In genomic region chr2:29614295-29614830, GRCh38 we compare ENCODE assay signal across 21 cellular contexts.
DNase-seq lines count a peak whose midpoint lies in the region; ATAC-seq and TF ChIP-seq lines count a peak whose summit lies in the region.
"Had no signal": no experiment of that assay in that cellular context is flagged by ENCODE, and none has a peak within 500 bp of the region (broad histone marks: within the 10 kb centered on the region; RNA-seq: fewer than 3 reads in every experiment).

No MANE protein-coding gene starts in this region.

- H3K4me1 Mint-ChIP-seq in neural crest cell: no peaks in the 10 kb centered on the region
- H3K4me1 Mint-ChIP-seq in type B pancreatic cell (ENCODE audit: unreplicated experiment): peaks cover 58% of the 10 kb centered on the region
- H3K4me1 Mint-ChIP-seq: B cell; CD4-positive, CD25-positive, alpha-beta regulatory T cell; CD8-positive, alpha-beta memory T cell had no signal

- no peaks in the 10 kb centered on the region for H3K79me2 ChIP-seq in SK-N-SH (ENCODE audit: insufficient read depth)

- H3K27ac ChIP-seq in 22Rv1 (0 out of 2 replicates have a peak overlapping the region, but pooled peaks have one; percentile 30), SK-N-SH (ENCODE audit: low read depth in 2 of 2, low read length in 1 of 2) (peak overlapping the region in 1 of 2 experiments; percentile 99; a peak in 2 of 4 replicates)
- H3K27ac ChIP-seq: BLaER1 treated with 17β-estradiol and CSF1 and Interleukin-3, amounts not matched to agents 10 nM and 100 nM; HL-60 had no signal

- TF ChIP-seq EP300 in SK-N-SH (IDR thresholded peaks at IDR 0.05; ENCODE audit: borderline replicate concordance in 1 of 2, low read depth in 1 of 2, low read length in 1 of 2): no peak

- H3K27me3 Mint-ChIP-seq in neural crest cell (ENCODE audit: low read depth) (no peaks in the 10 kb centered on the region), type B pancreatic cell (no peaks in the 10 kb centered on the region)

- H3K9me3 ChIP-seq in SK-N-SH: no peaks in the 10 kb centered on the region
- H3K9me3 ChIP-seq: HAP-1 had no signal

- peaks cover 4% of the 10 kb centered on the region for H3K9me3 Mint-ChIP-seq in neural crest cell
- H3K9me3 Mint-ChIP-seq in type B pancreatic cell: peaks cover 20% of the 10 kb centered on the region

- no peak for ATAC-seq in GM18870 (IDR thresholded peaks at IDR 0.05; ENCODE audit: unreplicated experiment)
- ATAC-seq: GM12878, K562 had no signal

- H3K4me2 ChIP-seq in SK-N-SH: no peak overlapping the region
- H3K4me2 ChIP-seq: BLaER1 treated with 17β-estradiol and CSF1 and Interleukin-3, amounts not matched to agents 10 nM and 100 nM had no signal

- DNase-seq in SK-N-SH: no peak
- no peak for DNase-seq in neural crest cell (ENCODE audit: low read depth, low spot score)
- no peak for DNase-seq in type B pancreatic cell (ENCODE audit: extremely low spot score, unreplicated experiment)
- no peak for DNase-seq in GM19238 (ENCODE audit: insufficient read length, low spot score)
- DNase-seq in NCI-H1048 (lab: John Stamatoyannopoulos, UW): no peak
- DNase-seq: 8988T; CD4-positive, CD25-positive, alpha-beta regulatory T cell; CD8-positive, alpha-beta memory T cell; COR-L47; DMS 273 treated with DMSO at 0.1 percent for 48 hours; DMS53; DND-41; EL had no signal

- H3K4me1 ChIP-seq in SK-N-SH (ENCODE audit: control insufficient read depth in 1 of 2, insufficient read depth in 2 of 2, low read depth in 1 of 2, low read length in 1 of 2): peaks cover 0 to 82% of the 10 kb centered on the region in 2 experiments; a peak in 2 of 4 replicates
- H3K4me1 ChIP-seq: BLaER1 treated with 17β-estradiol and CSF1 and Interleukin-3, amounts not matched to agents 10 nM and 100 nM; HAP-1 had no signal

- H3K36me3 Mint-ChIP-seq in neural crest cell (ENCODE audit: low read depth): no peaks in the 10 kb centered on the region
- peaks cover 3% of the 10 kb centered on the region for H3K36me3 Mint-ChIP-seq in type B pancreatic cell
- H3K36me3 Mint-ChIP-seq: CD4-positive, CD25-positive, alpha-beta regulatory T cell; CD8-positive, alpha-beta memory T cell had no signal

- H4K20me1 ChIP-seq in SK-N-SH (ENCODE audit: insufficient read depth): no peaks in the 10 kb centered on the region
- H4K20me1 ChIP-seq: BLaER1 treated with 17β-estradiol and CSF1 and Interleukin-3, amounts not matched to agents 10 nM and 100 nM had no signal

- no peak overlapping the region for H3K4me3 Mint-ChIP-seq in neural crest cell
- peak overlapping the region; percentile 19 for H3K4me3 Mint-ChIP-seq in type B pancreatic cell
- H3K4me3 Mint-ChIP-seq: B cell; CD4-positive, CD25-positive, alpha-beta regulatory T cell; CD8-positive, alpha-beta memory T cell had no signal

- TF ChIP-seq CTCF in 22Rv1 (IDR thresholded peaks at IDR 0.05) (no peak), SK-N-SH (IDR thresholded peaks at IDR 0.05) (no peak), neural crest cell (conservative IDR thresholded peaks at IDR 0.05) (no peak), type B pancreatic cell (conservative IDR thresholded peaks at IDR 0.05) (no peak)

- H3K36me3 ChIP-seq in SK-N-SH (replicated peaks in 1 of 2; ENCODE audit: control insufficient read depth in 1 of 2, insufficient read depth in 2 of 2, low read length in 1 of 2): no peaks in the 10 kb centered on the region
- H3K36me3 ChIP-seq: BLaER1 treated with 17β-estradiol and CSF1 and Interleukin-3, amounts not matched to agents 10 nM and 100 nM; HAP-1 had no signal

- H3K27ac Mint-ChIP-seq in neural crest cell (ENCODE audit: unreplicated experiment) (peak overlapping the region; percentile 51), type B pancreatic cell (peak overlapping the region; percentile 10)
- H3K27ac Mint-ChIP-seq: B cell; CD4-positive, CD25-positive, alpha-beta regulatory T cell; CD8-positive, alpha-beta memory T cell had no signal

- H3K9me2 ChIP-seq in SK-N-SH: no peaks in the 10 kb centered on the region

- CTCF ChIA-PET in SK-N-SH (lab: Yijun Ruan, JAX): interaction anchor here (1.1 to 2.5 kb wide), 13 partner anchors 10 to 305 kb away, joined by 3 to 15 read pairs (median 5); no protein-coding TSS in a partner anchor

- no peak overlapping the region for H3K4me3 ChIP-seq in SK-N-SH (ENCODE audit: low read depth in 2 of 2, low read length in 1 of 2)
- H3K4me3 ChIP-seq: BLaER1 treated with 17β-estradiol and CSF1 and Interleukin-3, amounts not matched to agents 10 nM and 100 nM; GM12878; HAP-1; K562 had no signal

- H2AFZ ChIP-seq in SK-N-SH (ENCODE audit: low read depth): no peak overlapping the region

- H3K27me3 ChIP-seq in SK-N-SH (ENCODE audit: insufficient read depth): no peaks in the 10 kb centered on the region
- H3K27me3 ChIP-seq: BLaER1 treated with 17β-estradiol and CSF1 and Interleukin-3, amounts not matched to agents 10 nM and 100 nM had no signal

- no peaks in the 10 kb centered on the region for H3F3A ChIP-seq in SK-N-SH (replicated peaks; ENCODE audit: insufficient read depth)

- POLR2A ChIA-PET in SK-N-SH (lab: Yijun Ruan, JAX): interaction anchor here (0.6 to 2.7 kb wide), 17 partner anchors 10 to 412 kb away, joined by 3 to 49 read pairs (median 4); partner anchors contain the start of gene ALK

- WGBS in SK-N-SH (ENCODE audit: low lambda C conversion rate): 59% methylated on average over 6 of the region's 6 CpGs

- no peak; the same call in 1 of the 2 replicates for TF ChIP-seq RAD21 in SK-N-SH (IDR thresholded peaks at IDR 0.05; ENCODE audit: low read length)

- H3K9ac ChIP-seq in SK-N-SH: no peak overlapping the region
- H3K9ac ChIP-seq: BLaER1 treated with 17β-estradiol and CSF1 and Interleukin-3, amounts not matched to agents 10 nM and 100 nM had no signal

TF ChIP-seq in SK-N-SH, 30 proteins besides CTCF, POLR2A, EP300 and RAD21:
- TF ChIP-seq, protein P1, sequence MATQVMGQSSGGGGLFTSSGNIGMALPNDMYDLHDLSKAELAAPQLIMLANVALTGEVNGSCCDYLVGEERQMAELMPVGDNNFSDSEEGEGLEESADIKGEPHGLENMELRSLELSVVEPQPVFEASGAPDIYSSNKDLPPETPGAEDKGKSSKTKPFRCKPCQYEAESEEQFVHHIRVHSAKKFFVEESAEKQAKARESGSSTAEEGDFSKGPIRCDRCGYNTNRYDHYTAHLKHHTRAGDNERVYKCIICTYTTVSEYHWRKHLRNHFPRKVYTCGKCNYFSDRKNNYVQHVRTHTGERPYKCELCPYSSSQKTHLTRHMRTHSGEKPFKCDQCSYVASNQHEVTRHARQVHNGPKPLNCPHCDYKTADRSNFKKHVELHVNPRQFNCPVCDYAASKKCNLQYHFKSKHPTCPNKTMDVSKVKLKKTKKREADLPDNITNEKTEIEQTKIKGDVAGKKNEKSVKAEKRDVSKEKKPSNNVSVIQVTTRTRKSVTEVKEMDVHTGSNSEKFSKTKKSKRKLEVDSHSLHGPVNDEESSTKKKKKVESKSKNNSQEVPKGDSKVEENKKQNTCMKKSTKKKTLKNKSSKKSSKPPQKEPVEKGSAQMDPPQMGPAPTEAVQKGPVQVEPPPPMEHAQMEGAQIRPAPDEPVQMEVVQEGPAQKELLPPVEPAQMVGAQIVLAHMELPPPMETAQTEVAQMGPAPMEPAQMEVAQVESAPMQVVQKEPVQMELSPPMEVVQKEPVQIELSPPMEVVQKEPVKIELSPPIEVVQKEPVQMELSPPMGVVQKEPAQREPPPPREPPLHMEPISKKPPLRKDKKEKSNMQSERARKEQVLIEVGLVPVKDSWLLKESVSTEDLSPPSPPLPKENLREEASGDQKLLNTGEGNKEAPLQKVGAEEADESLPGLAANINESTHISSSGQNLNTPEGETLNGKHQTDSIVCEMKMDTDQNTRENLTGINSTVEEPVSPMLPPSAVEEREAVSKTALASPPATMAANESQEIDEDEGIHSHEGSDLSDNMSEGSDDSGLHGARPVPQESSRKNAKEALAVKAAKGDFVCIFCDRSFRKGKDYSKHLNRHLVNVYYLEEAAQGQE (IDR thresholded peaks at IDR 0.05; ENCODE audit: low read depth, low read length): no peak
- TF ChIP-seq, protein P2, sequence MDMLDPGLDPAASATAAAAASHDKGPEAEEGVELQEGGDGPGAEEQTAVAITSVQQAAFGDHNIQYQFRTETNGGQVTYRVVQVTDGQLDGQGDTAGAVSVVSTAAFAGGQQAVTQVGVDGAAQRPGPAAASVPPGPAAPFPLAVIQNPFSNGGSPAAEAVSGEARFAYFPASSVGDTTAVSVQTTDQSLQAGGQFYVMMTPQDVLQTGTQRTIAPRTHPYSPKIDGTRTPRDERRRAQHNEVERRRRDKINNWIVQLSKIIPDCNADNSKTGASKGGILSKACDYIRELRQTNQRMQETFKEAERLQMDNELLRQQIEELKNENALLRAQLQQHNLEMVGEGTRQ (IDR thresholded peaks at IDR 0.05; ENCODE audit: borderline replicate concordance, low read depth, low read length): no peak
- TF ChIP-seq, protein P3, sequence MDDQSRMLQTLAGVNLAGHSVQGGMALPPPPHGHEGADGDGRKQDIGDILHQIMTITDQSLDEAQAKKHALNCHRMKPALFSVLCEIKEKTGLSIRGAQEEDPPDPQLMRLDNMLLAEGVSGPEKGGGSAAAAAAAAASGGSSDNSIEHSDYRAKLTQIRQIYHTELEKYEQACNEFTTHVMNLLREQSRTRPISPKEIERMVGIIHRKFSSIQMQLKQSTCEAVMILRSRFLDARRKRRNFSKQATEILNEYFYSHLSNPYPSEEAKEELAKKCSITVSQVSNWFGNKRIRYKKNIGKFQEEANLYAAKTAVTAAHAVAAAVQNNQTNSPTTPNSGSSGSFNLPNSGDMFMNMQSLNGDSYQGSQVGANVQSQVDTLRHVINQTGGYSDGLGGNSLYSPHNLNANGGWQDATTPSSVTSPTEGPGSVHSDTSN (IDR thresholded peaks at IDR 0.05): no peak
- TF ChIP-seq GATA2 (CRISPR knock-in tag; IDR thresholded peaks at IDR 0.05) (peak; percentile 45), TEAD4 (IDR thresholded peaks at IDR 0.05; ENCODE audit: borderline replicate concordance, insufficient read depth) (no peak)
